In genomic region chr11:86848132-86848531, GRCh38 we compare ENCODE assay signal across 17 cellular contexts. TPM values are rescaled to one million over a fixed set of nuclear protein-coding genes. Genes with fewer than 3 reads are reported as not detected.
DNase-seq lines count a peak whose midpoint lies in the region; ATAC-seq and TF ChIP-seq lines count a peak whose summit lies in the region.
"Had no signal": no experiment of that assay in that cellular context is flagged by ENCODE, and none has a peak within 500 bp of the region (broad histone marks: within the 10 kb centered on the region; RNA-seq: fewer than 3 reads in every experiment).

No MANE protein-coding gene starts in this region.

- no peak overlapping the region for H3K4me3 Mint-ChIP-seq in progenitor cell of endocrine pancreas (ENCODE audit: low read depth)
- H3K4me3 Mint-ChIP-seq: CD4-positive, alpha-beta memory T cell had no signal

- no peak overlapping the region for H3K9ac ChIP-seq in mesendoderm (ENCODE audit: low read length)

- no CpG with 5 or more reads among the region's 1 CpG for WGBS in mesendoderm (ENCODE audit: extremely low coverage, insufficient coverage, low lambda C conversion rate)

- no peak overlapping the region for H2BK15ac ChIP-seq in mesendoderm (replicated peaks; ENCODE audit: low read depth)

- TF ChIP-seq CTCF in WERI-Rb-1 (IDR thresholded peaks at IDR 0.05; ENCODE audit: low read depth, low read length) (no peak), progenitor cell of endocrine pancreas (IDR thresholded peaks at IDR 0.05; ENCODE audit: unreplicated experiment) (no peak)

- H4K5ac ChIP-seq in mesendoderm (ENCODE audit: low read length): no peak overlapping the region

- H3K4me1 Mint-ChIP-seq in progenitor cell of endocrine pancreas (ENCODE audit: low read depth): peaks cover 32% of the 10 kb centered on the region
- H3K4me1 Mint-ChIP-seq: CD4-positive, alpha-beta memory T cell had no signal

- H3K56ac ChIP-seq in mesendoderm (ENCODE audit: low read length): peak overlapping the region; percentile 7

- no peak overlapping the region for H3K4me2 ChIP-seq in mesendoderm (ENCODE audit: low read length)

- H3K4me3 ChIP-seq in WERI-Rb-1 (ENCODE audit: low read depth, low read length) (no peak overlapping the region), mesendoderm (ENCODE audit: low read length) (no peak overlapping the region)
- H3K4me3 ChIP-seq: GM12878 had no signal

- no peak overlapping the region for H3K23ac ChIP-seq in mesendoderm (ENCODE audit: low read length)

- no peaks in the 10 kb centered on the region for H3K27me3 ChIP-seq in WERI-Rb-1 (ENCODE audit: insufficient read depth, low read depth, severe bottlenecking)
- H3K27me3 ChIP-seq in mesendoderm (ENCODE audit: insufficient read depth, low read length, poor library complexity): no peaks in the 10 kb centered on the region

- no peak overlapping the region for H4K8ac ChIP-seq in mesendoderm (ENCODE audit: low read depth, low read length)

- H3K79me1 ChIP-seq in mesendoderm (ENCODE audit: low read length): no peaks in the 10 kb centered on the region

- no peak overlapping the region for H3K4ac ChIP-seq in mesendoderm (ENCODE audit: low read depth, low read length)

- peaks cover 5% of the 10 kb centered on the region for H3K9me3 ChIP-seq in WERI-Rb-1 (ENCODE audit: severe bottlenecking)

- H3K36me3 Mint-ChIP-seq in progenitor cell of endocrine pancreas (ENCODE audit: insufficient read depth): no peaks in the 10 kb centered on the region
- H3K36me3 Mint-ChIP-seq: CD4-positive, alpha-beta memory T cell had no signal

- H2BK5ac ChIP-seq in mesendoderm (ENCODE audit: low read length): no peak overlapping the region

- peaks cover 10% of the 10 kb centered on the region for H3K9me3 Mint-ChIP-seq in progenitor cell of endocrine pancreas (ENCODE audit: low read depth)

- peak overlapping the region; percentile 21 for H3K27ac Mint-ChIP-seq in progenitor cell of endocrine pancreas

- DNase-seq in ELF-1 (ENCODE audit: low read depth, low spot score): peak; percentile 14
- no peak for DNase-seq in WERI-Rb-1
- DNase-seq in mesendoderm: no peak
- DNase-seq in progenitor cell of endocrine pancreas (ENCODE audit: low spot score, unreplicated experiment): no peak
- DNase-seq in NCI-H1417 (lab: John Stamatoyannopoulos, UW): no peak
- DNase-seq in NCI-H187 treated with DMSO at 0.1 percent for 48 hours (lab: John Stamatoyannopoulos, UW): no peak
- no peak for DNase-seq in activated CD8-positive, alpha-beta memory T cell treated with anti-CD3 and anti-CD28 coated beads, Interleukin-2, amount 50 U/mL, for 48 hours
- DNase-seq: C1 segment of cervical spinal cord; CD4-positive, alpha-beta memory T cell; COR-L47; DMS153; DND-41; GDM1; GOT3; HCEC 1CT had no signal

- H3K79me2 ChIP-seq in mesendoderm (ENCODE audit: control insufficient read depth, insufficient read depth, low read length): no peaks in the 10 kb centered on the region

- H3K36me3 ChIP-seq in WERI-Rb-1 (no peaks in the 10 kb centered on the region), mesendoderm (ENCODE audit: control insufficient read depth, insufficient read depth, low read length) (no peaks in the 10 kb centered on the region)

- H3K27ac ChIP-seq in WERI-Rb-1 (peak overlapping the region; percentile 10; the same call in 1 of the 2 replicates), mesendoderm (ENCODE audit: low read depth, low read length) (no peak overlapping the region)

- ATAC-seq in GM21619 (IDR thresholded peaks at IDR 0.05; ENCODE audit: unreplicated experiment): no peak
- ATAC-seq: GM12878 had no signal

- H3K4me1 ChIP-seq in mesendoderm (ENCODE audit: control insufficient read depth, low read depth, low read length): no peaks in the 10 kb centered on the region

- no peaks in the 10 kb centered on the region for H3K27me3 Mint-ChIP-seq in progenitor cell of endocrine pancreas

- H3K18ac ChIP-seq in mesendoderm (ENCODE audit: low read length): no peak overlapping the region

- H2BK120ac ChIP-seq in mesendoderm (ENCODE audit: low read depth, low read length): no peak overlapping the region

- H2AK5ac ChIP-seq in mesendoderm (ENCODE audit: low read length): no peak overlapping the region

RNA-seq across cellular contexts. Expression of gene PRSS23, which starts 47.8 kb away (rescaled TPM):
- polyA plus RNA-seq in mesendoderm (2013, experiment 1 of 2): 3.9 TPM
- polyA plus RNA-seq in mesendoderm (2013, experiment 2 of 2): 4.1 TPM
- total RNA-seq in progenitor cell of endocrine pancreas: 31.6 and 34.5 TPM in 2 replicates
- total RNA-seq: CD4-positive, alpha-beta memory T cell had no signal
